In the genomic region with DNA sequence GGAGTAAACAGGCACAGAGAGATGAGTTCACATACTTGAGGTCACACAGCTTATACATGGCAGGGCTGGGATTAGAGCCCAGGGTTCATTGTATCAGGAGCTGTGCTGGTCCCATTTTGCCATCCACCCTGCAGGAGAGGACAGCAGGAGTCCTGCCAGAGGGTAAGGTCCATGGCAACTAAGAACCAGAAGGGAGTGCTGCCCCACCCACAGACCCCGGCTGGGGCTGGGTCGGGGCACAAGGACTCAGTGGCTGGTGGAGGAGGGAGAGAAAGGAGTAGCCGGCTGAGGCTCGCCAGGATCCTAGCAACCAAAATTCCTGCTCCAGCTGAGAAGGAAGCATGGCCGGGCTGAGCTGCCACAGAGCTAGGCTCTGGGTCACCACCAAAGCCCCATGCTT, we compare ENCODE assay signal across 25 cellular contexts.
"Had no signal": no experiment of that assay in that cellular context is flagged by ENCODE, and none has a peak within 500 bp of the region (broad histone marks: within the 10 kb centered on the region; RNA-seq: fewer than 3 reads in every experiment).

No MANE protein-coding gene starts in this region.

- H3K27me3 Mint-ChIP-seq: activated CD4-positive, alpha-beta T cell treated with anti-CD3 and anti-CD28 coated beads for 36 hours; activated CD8-positive, alpha-beta memory T cell treated with anti-CD3 and anti-CD28 coated beads, Interleukin-2, amount 10 ng/mL, durations not matched to agents 7 days and 5 days had no signal

- H3K27ac Mint-ChIP-seq: activated CD4-positive, alpha-beta T cell treated with anti-CD3 and anti-CD28 coated beads for 36 hours; activated CD8-positive, alpha-beta memory T cell treated with anti-CD3 and anti-CD28 coated beads, Interleukin-2, amount 10 ng/mL, durations not matched to agents 7 days and 5 days; activated CD8-positive, alpha-beta T cell treated with anti-CD3 and anti-CD28 coated beads, Interleukin-2, amount 10 ng/mL, durations not matched to agents 7 days and 5 days; activated naive CD4-positive, alpha-beta T cell treated with anti-CD3 and anti-CD28 coated beads, Interleukin-2, amount 50 U/mL, for 72 hours; activated T-cell treated with anti-CD3 and anti-CD28 coated beads, Interleukin-2, amount 50 U/mL, for 72 hours; stimulated activated naive B cell treated with anti-CD40 and anti-IgM and Interleukin-4, amounts not matched to agents 10 μg/mL and 1 μg/mL and 100 μg/mL, for 72 hours had no signal

- H3K4me3 Mint-ChIP-seq: activated CD4-positive, alpha-beta T cell treated with anti-CD3 and anti-CD28 coated beads for 36 hours; activated CD8-positive, alpha-beta memory T cell treated with anti-CD3 and anti-CD28 coated beads, Interleukin-2, amount 10 ng/mL, durations not matched to agents 7 days and 5 days; activated CD8-positive, alpha-beta T cell treated with anti-CD3 and anti-CD28 coated beads, Interleukin-2, amount 10 ng/mL, durations not matched to agents 7 days and 5 days; activated T-cell treated with anti-CD3 and anti-CD28 coated beads, Interleukin-2, amount 50 U/mL, for 72 hours; stimulated activated naive B cell treated with anti-CD40 and anti-IgM and Interleukin-4, amounts not matched to agents 10 μg/mL and 1 μg/mL and 100 μg/mL, for 72 hours had no signal

- H3K27ac ChIP-seq: dorsolateral prefrontal cortex, gastroesophageal sphincter, parathyroid adenoma, psoas muscle, sigmoid colon had no signal

- ATAC-seq: activated CD4-positive, alpha-beta T cell treated with anti-CD3 and anti-CD28 coated beads for 36 hours; activated CD8-positive, alpha-beta memory T cell treated with anti-CD3 and anti-CD28 coated beads, Interleukin-2, amount 10 ng/mL, durations not matched to agents 7 days and 5 days; activated CD8-positive, alpha-beta T cell treated with anti-CD3 and anti-CD28 coated beads, Interleukin-2, amount 10 ng/mL, durations not matched to agents 7 days and 5 days; activated naive CD4-positive, alpha-beta T cell treated with anti-CD3 and anti-CD28 coated beads, Interleukin-2, amount 50 U/mL, for 72 hours; activated T-cell treated with anti-CD3 and anti-CD28 coated beads, Interleukin-2, amount 50 U/mL, for 72 hours; gastroesophageal sphincter; left cardiac atrium; psoas muscle had no signal

- H3K36me3 ChIP-seq: gastroesophageal sphincter, sigmoid colon had no signal

- H3K27me3 ChIP-seq: gastroesophageal sphincter, sigmoid colon had no signal

- H3K9ac ChIP-seq: parathyroid adenoma had no signal

- H3K9me3 ChIP-seq: gastroesophageal sphincter, psoas muscle, sigmoid colon had no signal

- H3K36me3 Mint-ChIP-seq: activated CD8-positive, alpha-beta memory T cell treated with anti-CD3 and anti-CD28 coated beads, Interleukin-2, amount 10 ng/mL, durations not matched to agents 7 days and 5 days; activated naive CD4-positive, alpha-beta T cell treated with anti-CD3 and anti-CD28 coated beads, Interleukin-2, amount 50 U/mL, for 72 hours; naive B cell; stimulated activated naive B cell treated with anti-CD40 and anti-IgM and Interleukin-4, amounts not matched to agents 10 μg/mL and 1 μg/mL and 100 μg/mL, for 72 hours had no signal

- H3K4me1 ChIP-seq: parathyroid adenoma, psoas muscle, sigmoid colon had no signal

- H3K9me3 Mint-ChIP-seq: activated naive CD4-positive, alpha-beta T cell treated with anti-CD3 and anti-CD28 coated beads, Interleukin-2, amount 50 U/mL, for 72 hours; activated T-cell treated with anti-CD3 and anti-CD28 coated beads, Interleukin-2, amount 50 U/mL, for 72 hours; naive B cell; stimulated activated naive B cell treated with anti-CD40 and anti-IgM and Interleukin-4, amounts not matched to agents 10 μg/mL and 1 μg/mL and 100 μg/mL, for 72 hours had no signal

- H3K4me3 ChIP-seq: dorsolateral prefrontal cortex, gastroesophageal sphincter, psoas muscle, sigmoid colon, smooth muscle cell had no signal

- DNase-seq: activated CD4-positive, alpha-beta T cell treated with anti-CD3 and anti-CD28 coated beads for 36 hours; activated CD4-positive, CD25-positive, alpha-beta regulatory T cell; activated CD8-positive, alpha-beta memory T cell treated with anti-CD3 and anti-CD28 coated beads, Interleukin-2, amount 10 ng/mL, durations not matched to agents 7 days and 5 days; activated CD8-positive, alpha-beta T cell treated with anti-CD3 and anti-CD28 coated beads, Interleukin-2, amount 10 ng/mL, durations not matched to agents 7 days and 5 days; activated naive CD4-positive, alpha-beta T cell; activated T-cell treated with anti-CD3 and anti-CD28 coated beads, Interleukin-2, amount 50 U/mL, for 72 hours; anterior cingulate cortex; dorsolateral prefrontal cortex; effector memory CD4-positive, alpha-beta T cell; erythroblast; head of caudate nucleus; hippocampal formation; left cardiac atrium; mammary epithelial cell; naive B cell; occipital lobe; psoas muscle; sigmoid colon; stimulated activated CD4-positive, alpha-beta T cell treated with anti-CD3 and anti-CD28 coated beads, Interleukin-2, amount 100 ng/mL, for 24 hours; stimulated activated naive B cell treated with anti-CD40 and anti-IgM and Interleukin-4, amounts not matched to agents 10 μg/mL and 1 μg/mL and 100 μg/mL, for 72 hours; T-helper 2 cell had no signal
